In the genomic region with DNA sequence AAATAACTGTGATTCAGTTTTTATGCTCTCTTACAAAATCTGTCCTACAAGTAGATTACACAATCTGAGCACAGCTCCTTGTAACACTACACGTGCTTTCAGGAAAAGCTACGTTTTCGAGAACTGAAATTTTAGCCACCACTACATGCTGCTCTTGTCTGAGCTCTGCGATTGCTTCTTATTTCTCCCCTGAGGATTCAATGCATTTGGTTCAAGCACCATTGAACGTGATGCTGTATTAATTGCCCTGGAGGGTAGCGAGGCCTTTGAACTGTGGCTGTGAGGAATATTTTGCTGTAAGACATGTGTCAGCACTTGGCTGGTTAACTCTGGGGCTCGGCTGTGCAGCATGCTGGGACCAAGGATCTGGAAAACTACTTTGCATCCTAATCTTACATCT, we compare ENCODE assay signal across 15 cellular contexts.
DNase-seq lines count a peak whose midpoint lies in the region; TF ChIP-seq lines count a peak whose summit lies in the region.
"Had no signal": no experiment of that assay in that cellular context is flagged by ENCODE, and none has a peak within 500 bp of the region (broad histone marks: within the 10 kb centered on the region; RNA-seq: fewer than 3 reads in every experiment).

No MANE protein-coding gene starts in this region.

- peaks cover 5 to 14% (median 9%) of the 10 kb centered on the region in 10 experiments; a peak in 12 of 20 replicates for H3K4me1 ChIP-seq in BLaER1 treated with 17β-estradiol and CSF1 and Interleukin-3, amounts not matched to agents 10 nM and 100 nM

- no peak overlapping the region for H3K9ac ChIP-seq in BLaER1 treated with 17β-estradiol and CSF1 and Interleukin-3, amounts not matched to agents 10 nM and 100 nM

- H3K36me3 Mint-ChIP-seq in nephron progenitor cell (ENCODE audit: low read depth) = no peaks in the 10 kb centered on the region
- H3K36me3 Mint-ChIP-seq: immature natural killer cell had no signal

- no peaks in the 10 kb centered on the region for H3K9me3 Mint-ChIP-seq in nephron progenitor cell
- H3K9me3 Mint-ChIP-seq: immature natural killer cell, neural crest cell had no signal

- H3K9me3 ChIP-seq in BLaER1 treated with 17β-estradiol and CSF1 and Interleukin-3, amounts not matched to agents 10 nM and 100 nM (replicated peaks in 1 of 11) = no peaks in the 10 kb centered on the region

- no peaks in the 10 kb centered on the region for H3K27me3 ChIP-seq in BLaER1 treated with 17β-estradiol and CSF1 and Interleukin-3, amounts not matched to agents 10 nM and 100 nM

- H3K27me3 Mint-ChIP-seq in nephron progenitor cell (ENCODE audit: low read depth, poor library complexity) = peaks cover 5% of the 10 kb centered on the region

- H4K20me1 ChIP-seq in BLaER1 treated with 17β-estradiol and CSF1 and Interleukin-3, amounts not matched to agents 10 nM and 100 nM = no peaks in the 10 kb centered on the region

- TF ChIP-seq CTCF in nephron progenitor cell (IDR thresholded peaks at IDR 0.05) (no peak), coronary artery (IDR thresholded peaks at IDR 0.05) (no peak)

- H3K4me3 Mint-ChIP-seq in nephron progenitor cell = peak overlapping the region; percentile 14
- H3K4me3 Mint-ChIP-seq: immature natural killer cell, neural crest cell had no signal

- H3K4me2 ChIP-seq in BLaER1 treated with 17β-estradiol and CSF1 and Interleukin-3, amounts not matched to agents 10 nM and 100 nM = peak overlapping the region; percentile 3 to 52 (median 29); a peak in 17 of 22 replicates

- H3K4me1 Mint-ChIP-seq in nephron progenitor cell = peaks cover 45% of the 10 kb centered on the region
- H3K4me1 Mint-ChIP-seq: immature natural killer cell had no signal

- H3K27ac ChIP-seq in BLaER1 treated with 17β-estradiol and CSF1 and Interleukin-3, amounts not matched to agents 10 nM and 100 nM = no peak overlapping the region
- H3K27ac ChIP-seq in coronary artery = no peak overlapping the region
- H3K27ac ChIP-seq: RWPE1 had no signal

- peak overlapping the region; percentile 34 for H3K27ac Mint-ChIP-seq in nephron progenitor cell
- H3K27ac Mint-ChIP-seq: immature natural killer cell had no signal

- H3K36me3 ChIP-seq in BLaER1 treated with 17β-estradiol and CSF1 and Interleukin-3, amounts not matched to agents 10 nM and 100 nM = no peaks in the 10 kb centered on the region

- H3K4me3 ChIP-seq in BLaER1 treated with 17β-estradiol and CSF1 and Interleukin-3, amounts not matched to agents 10 nM and 100 nM = no peak overlapping the region
- no peak overlapping the region for H3K4me3 ChIP-seq in coronary artery

- DNase-seq in NCI-H2107 (lab: John Stamatoyannopoulos, UW) (peak; percentile 58), brain pericyte (ENCODE audit: low read depth, low spot score) (peak; percentile 7), nephron progenitor cell (peak; percentile 9), occipital lobe (lab: John Stamatoyannopoulos, UW) (no peak), coronary artery (ENCODE audit: low spot score) (no peak), iPS-NIHi7 (ENCODE audit: extremely low spot score) (no peak)
- no peak for DNase-seq in activated CD8-positive, alpha-beta memory T cell treated with anti-CD3 and anti-CD28 coated beads, Interleukin-2, amount 50 U/mL, for 48 hours
- DNase-seq: activated effector memory CD4-positive, alpha-beta T cell treated with anti-CD3 and anti-CD28 coated beads, Interleukin-2, amount 50 U/mL, for 16 hours; anterior cingulate cortex; immature natural killer cell; NCI-H2081 treated with DMSO at 0.1 percent for 48 hours; NK-92 treated with Interleukin-12 subunit alpha and Interleukin-12 subunit beta, amount 100 ng/mL, for 24 hours had no signal

Comparison
In these comparisons a context has a peak if more than half of its experiments do, and no peak if none do; other contexts are left out.
1. DNase-seq: peak in NCI-H2107 (single experiment), brain pericyte (single experiment) and nephron progenitor cell (single experiment); none in occipital lobe (single experiment), activated CD8-positive, alpha-beta memory T cell treated with anti-CD3 and anti-CD28 coated beads, Interleukin-2, amount 50 U/mL, for 48 hours (single experiment), coronary artery (single experiment) and iPS-NIHi7 (single experiment).